ENCODE assay signal across 16 cellular contexts in genomic region chr2:217863874-217864273, GRCh38.
"Had no signal": no experiment of that assay in that cellular context is flagged by ENCODE, and none has a peak within 500 bp of the region (broad histone marks: within the 10 kb centered on the region; RNA-seq: fewer than 3 reads in every experiment).

No MANE protein-coding gene starts in this region.

- H3K9me3 Mint-ChIP-seq: natural killer cell treated with Interleukin-12 subunit alpha and Interleukin-12 subunit beta and Interleukin-15 and Interleukin-18, amount 100 ng/mL, for 72 hours; stimulated activated effector memory CD8-positive, alpha-beta T cell treated with anti-CD3 and anti-CD28 coated beads, Interleukin-12 subunit alpha, Interleukin-12 subunit beta, amount 100 ng/mL, for 72 hours; T-helper 1 cell treated with Interleukin-12 subunit alpha and Interleukin-12 subunit beta and Interleukin-4 antibody, amounts not matched to agents 30 μg/mL and 1 μg/mL, for 36 hours had no signal

- H3K27ac ChIP-seq: dorsolateral prefrontal cortex, hepatocyte had no signal

- H3K4me3 ChIP-seq: dorsolateral prefrontal cortex, hepatocyte, skin epidermis had no signal

- H3K36me3 Mint-ChIP-seq: activated naive CD8-positive, alpha-beta T cell; natural killer cell treated with Interleukin-12 subunit alpha and Interleukin-12 subunit beta and Interleukin-15 and Interleukin-18, amount 100 ng/mL, for 72 hours; stimulated activated effector memory CD8-positive, alpha-beta T cell treated with anti-CD3 and anti-CD28 coated beads, Interleukin-12 subunit alpha, Interleukin-12 subunit beta, amount 100 ng/mL, for 72 hours had no signal

- ATAC-seq: natural killer cell treated with Interleukin-12 subunit alpha and Interleukin-12 subunit beta and Interleukin-15 and Interleukin-18, amount 100 ng/mL, for 72 hours; stimulated activated effector memory CD8-positive, alpha-beta T cell treated with anti-CD3 and anti-CD28 coated beads, Interleukin-12 subunit alpha, Interleukin-12 subunit beta, amount 100 ng/mL, for 72 hours had no signal

- DNase-seq: activated CD4-positive, alpha-beta T cell treated with anti-CD3 and anti-CD28 coated beads, Interleukin-2, amount 50 U/mL, for 48 hours; activated CD4-positive, CD25-positive, alpha-beta regulatory T cell treated with anti-CD3 and anti-CD28 coated beads, Interleukin-2, amount 50 U/mL, for 72 hours; activated gamma-delta T cell; activated T-cell treated with anti-CD3 and anti-CD28 coated beads, Interleukin-2, amount 50 U/mL, for 48 hours; amygdala; dorsolateral prefrontal cortex; foreskin melanocyte; kidney glomerular epithelial cell; occipital lobe; SHP77 treated with DMSO at 0.1 percent for 48 hours had no signal

- H3K4me1 Mint-ChIP-seq: stimulated activated effector memory CD8-positive, alpha-beta T cell treated with anti-CD3 and anti-CD28 coated beads, Interleukin-12 subunit alpha, Interleukin-12 subunit beta, amount 100 ng/mL, for 72 hours had no signal

- H3K27me3 ChIP-seq: dorsolateral prefrontal cortex, hepatocyte had no signal

- H3K27ac Mint-ChIP-seq: activated naive CD8-positive, alpha-beta T cell; natural killer cell treated with Interleukin-12 subunit alpha and Interleukin-12 subunit beta and Interleukin-15 and Interleukin-18, amount 100 ng/mL, for 72 hours; stimulated activated effector memory CD8-positive, alpha-beta T cell treated with anti-CD3 and anti-CD28 coated beads, Interleukin-12 subunit alpha, Interleukin-12 subunit beta, amount 100 ng/mL, for 72 hours; T-helper 1 cell treated with Interleukin-12 subunit alpha and Interleukin-12 subunit beta and Interleukin-4 antibody, amounts not matched to agents 30 μg/mL and 1 μg/mL, for 36 hours had no signal

- H3K27me3 Mint-ChIP-seq: activated naive CD8-positive, alpha-beta T cell had no signal

- H3K4me3 Mint-ChIP-seq: activated naive CD8-positive, alpha-beta T cell; natural killer cell treated with Interleukin-12 subunit alpha and Interleukin-12 subunit beta and Interleukin-15 and Interleukin-18, amount 100 ng/mL, for 72 hours; stimulated activated effector memory CD8-positive, alpha-beta T cell treated with anti-CD3 and anti-CD28 coated beads, Interleukin-12 subunit alpha, Interleukin-12 subunit beta, amount 100 ng/mL, for 72 hours; T-helper 1 cell treated with Interleukin-12 subunit alpha and Interleukin-12 subunit beta and Interleukin-4 antibody, amounts not matched to agents 30 μg/mL and 1 μg/mL, for 36 hours had no signal
